In the genomic region with DNA sequence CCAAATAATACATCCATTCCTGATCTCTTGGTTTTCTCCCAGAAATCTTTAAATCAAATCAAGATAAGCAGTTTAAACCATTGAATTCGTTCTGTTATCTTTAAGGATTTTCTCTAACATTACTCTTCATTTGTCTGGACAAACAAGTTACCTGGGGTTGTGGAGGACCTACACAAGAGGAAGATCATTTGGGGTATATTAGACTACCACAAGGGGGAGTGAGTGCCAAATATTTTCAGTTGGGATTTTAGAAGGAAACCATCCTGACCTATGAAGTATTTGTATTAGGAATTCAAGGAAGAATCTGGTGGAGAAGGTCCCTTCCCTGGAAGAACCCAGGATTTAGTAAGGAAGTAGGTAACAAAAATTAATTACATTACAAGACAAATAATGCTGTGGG, we compare ENCODE assay signal across 1 cellular context.
A peak's percentile ranks its signal among the peaks of the same experiment; 100 is the strongest.
TF ChIP-seq lines count a peak whose summit lies in the region.

No MANE protein-coding gene starts in this region.

TF ChIP-seq in K562, 482 proteins besides CTCF, POLR2A, EP300 and RAD21:
- TF ChIP-seq PHF8 (IDR thresholded peaks at IDR 0.05; ENCODE audit: borderline replicate concordance, low read length) (no peak), ZNF3 (CRISPR knock-in tag; IDR thresholded peaks at IDR 0.05) (no peak), TOE1 (IDR thresholded peaks at IDR 0.05; ENCODE audit: borderline replicate concordance) (no peak), TOE1 (CRISPR knock-in tag; IDR thresholded peaks at IDR 0.05; ENCODE audit: borderline replicate concordance, low read depth) (no peak), PHF20 (IDR thresholded peaks at IDR 0.05; ENCODE audit: partially characterized antibody) (no peak), FOXJ2 (tag; IDR thresholded peaks at IDR 0.05) (no peak), ZNF134 (CRISPR knock-in tag; conservative IDR thresholded peaks at IDR 0.05) (no peak), NELFE (IDR thresholded peaks at IDR 0.05; ENCODE audit: insufficient read depth, insufficient read length) (no peak), ZNF263 (CRISPR knock-in tag; IDR thresholded peaks at IDR 0.05; ENCODE audit: borderline replicate concordance) (peak; percentile 42; the same call in 1 of the 2 replicates), XRCC4 (IDR thresholded peaks at IDR 0.05; ENCODE audit: extremely low read depth, insufficient read depth, insufficient read length) (no peak), MAFG (tag; conservative IDR thresholded peaks at IDR 0.05) (no peak), TEAD4 (IDR thresholded peaks at IDR 0.05; ENCODE audit: low read length) (peak; percentile 32; the same call in 1 of the 2 replicates), TEAD4 (CRISPR knock-in tag; IDR thresholded peaks at IDR 0.05; ENCODE audit: borderline replicate concordance) (no peak), CREB1 (IDR thresholded peaks at IDR 0.05) (no peak), CREB1 (CRISPR knock-in tag; IDR thresholded peaks at IDR 0.05) (no peak), SMC3 (conservative IDR thresholded peaks at IDR 0.05; ENCODE audit: insufficient read depth, low read depth, low read length) (peak; percentile 32; the same call in 1 of the 2 replicates), ESRRA (IDR thresholded peaks at IDR 0.05; ENCODE audit: borderline replicate concordance, low read depth) (no peak), FOS (IDR thresholded peaks at IDR 0.05; ENCODE audit: extremely low read depth, insufficient read length) (no peak), ILF3 (IDR thresholded peaks at IDR 0.05; ENCODE audit: borderline replicate concordance) (no peak), FOXA3 (CRISPR knock-in tag; conservative IDR thresholded peaks at IDR 0.05 in 1 of 2, IDR thresholded peaks at IDR 0.05 in 1 of 2) (no peak), PCBP1 (IDR thresholded peaks at IDR 0.05; ENCODE audit: low read depth, low read length, poor library complexity, severe bottlenecking) (no peak), TBP (optimal IDR thresholded peaks at IDR 0.05; ENCODE audit: low read depth, low read length) (no peak), ZNF282 (CRISPR knock-in tag; IDR thresholded peaks at IDR 0.05) (no peak), GABPA (tag; conservative IDR thresholded peaks at IDR 0.05; ENCODE audit: low read depth) (no peak), MCM3 (IDR thresholded peaks at IDR 0.05) (no peak), ZZZ3 (IDR thresholded peaks at IDR 0.05) (no peak), ARNT (IDR thresholded peaks at IDR 0.05) (no peak)
- TF ChIP-seq, protein P1, sequence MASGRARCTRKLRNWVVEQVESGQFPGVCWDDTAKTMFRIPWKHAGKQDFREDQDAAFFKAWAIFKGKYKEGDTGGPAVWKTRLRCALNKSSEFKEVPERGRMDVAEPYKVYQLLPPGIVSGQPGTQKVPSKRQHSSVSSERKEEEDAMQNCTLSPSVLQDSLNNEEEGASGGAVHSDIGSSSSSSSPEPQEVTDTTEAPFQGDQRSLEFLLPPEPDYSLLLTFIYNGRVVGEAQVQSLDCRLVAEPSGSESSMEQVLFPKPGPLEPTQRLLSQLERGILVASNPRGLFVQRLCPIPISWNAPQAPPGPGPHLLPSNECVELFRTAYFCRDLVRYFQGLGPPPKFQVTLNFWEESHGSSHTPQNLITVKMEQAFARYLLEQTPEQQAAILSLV (tag; IDR thresholded peaks at IDR 0.05): no peak
- TF ChIP-seq, protein P2, sequence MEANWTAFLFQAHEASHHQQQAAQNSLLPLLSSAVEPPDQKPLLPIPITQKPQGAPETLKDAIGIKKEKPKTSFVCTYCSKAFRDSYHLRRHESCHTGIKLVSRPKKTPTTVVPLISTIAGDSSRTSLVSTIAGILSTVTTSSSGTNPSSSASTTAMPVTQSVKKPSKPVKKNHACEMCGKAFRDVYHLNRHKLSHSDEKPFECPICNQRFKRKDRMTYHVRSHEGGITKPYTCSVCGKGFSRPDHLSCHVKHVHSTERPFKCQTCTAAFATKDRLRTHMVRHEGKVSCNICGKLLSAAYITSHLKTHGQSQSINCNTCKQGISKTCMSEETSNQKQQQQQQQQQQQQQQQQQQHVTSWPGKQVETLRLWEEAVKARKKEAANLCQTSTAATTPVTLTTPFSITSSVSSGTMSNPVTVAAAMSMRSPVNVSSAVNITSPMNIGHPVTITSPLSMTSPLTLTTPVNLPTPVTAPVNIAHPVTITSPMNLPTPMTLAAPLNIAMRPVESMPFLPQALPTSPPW (CRISPR knock-in tag; IDR thresholded peaks at IDR 0.05): no peak
- TF ChIP-seq, protein P3, sequence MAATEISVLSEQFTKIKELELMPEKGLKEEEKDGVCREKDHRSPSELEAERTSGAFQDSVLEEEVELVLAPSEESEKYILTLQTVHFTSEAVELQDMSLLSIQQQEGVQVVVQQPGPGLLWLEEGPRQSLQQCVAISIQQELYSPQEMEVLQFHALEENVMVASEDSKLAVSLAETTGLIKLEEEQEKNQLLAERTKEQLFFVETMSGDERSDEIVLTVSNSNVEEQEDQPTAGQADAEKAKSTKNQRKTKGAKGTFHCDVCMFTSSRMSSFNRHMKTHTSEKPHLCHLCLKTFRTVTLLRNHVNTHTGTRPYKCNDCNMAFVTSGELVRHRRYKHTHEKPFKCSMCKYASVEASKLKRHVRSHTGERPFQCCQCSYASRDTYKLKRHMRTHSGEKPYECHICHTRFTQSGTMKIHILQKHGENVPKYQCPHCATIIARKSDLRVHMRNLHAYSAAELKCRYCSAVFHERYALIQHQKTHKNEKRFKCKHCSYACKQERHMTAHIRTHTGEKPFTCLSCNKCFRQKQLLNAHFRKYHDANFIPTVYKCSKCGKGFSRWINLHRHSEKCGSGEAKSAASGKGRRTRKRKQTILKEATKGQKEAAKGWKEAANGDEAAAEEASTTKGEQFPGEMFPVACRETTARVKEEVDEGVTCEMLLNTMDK (IDR thresholded peaks at IDR 0.05; ENCODE audit: borderline replicate concordance, insufficient read depth, low read depth, low read length, poor library complexity, severe bottlenecking): peak; percentile 71
- TF ChIP-seq, protein P4, sequence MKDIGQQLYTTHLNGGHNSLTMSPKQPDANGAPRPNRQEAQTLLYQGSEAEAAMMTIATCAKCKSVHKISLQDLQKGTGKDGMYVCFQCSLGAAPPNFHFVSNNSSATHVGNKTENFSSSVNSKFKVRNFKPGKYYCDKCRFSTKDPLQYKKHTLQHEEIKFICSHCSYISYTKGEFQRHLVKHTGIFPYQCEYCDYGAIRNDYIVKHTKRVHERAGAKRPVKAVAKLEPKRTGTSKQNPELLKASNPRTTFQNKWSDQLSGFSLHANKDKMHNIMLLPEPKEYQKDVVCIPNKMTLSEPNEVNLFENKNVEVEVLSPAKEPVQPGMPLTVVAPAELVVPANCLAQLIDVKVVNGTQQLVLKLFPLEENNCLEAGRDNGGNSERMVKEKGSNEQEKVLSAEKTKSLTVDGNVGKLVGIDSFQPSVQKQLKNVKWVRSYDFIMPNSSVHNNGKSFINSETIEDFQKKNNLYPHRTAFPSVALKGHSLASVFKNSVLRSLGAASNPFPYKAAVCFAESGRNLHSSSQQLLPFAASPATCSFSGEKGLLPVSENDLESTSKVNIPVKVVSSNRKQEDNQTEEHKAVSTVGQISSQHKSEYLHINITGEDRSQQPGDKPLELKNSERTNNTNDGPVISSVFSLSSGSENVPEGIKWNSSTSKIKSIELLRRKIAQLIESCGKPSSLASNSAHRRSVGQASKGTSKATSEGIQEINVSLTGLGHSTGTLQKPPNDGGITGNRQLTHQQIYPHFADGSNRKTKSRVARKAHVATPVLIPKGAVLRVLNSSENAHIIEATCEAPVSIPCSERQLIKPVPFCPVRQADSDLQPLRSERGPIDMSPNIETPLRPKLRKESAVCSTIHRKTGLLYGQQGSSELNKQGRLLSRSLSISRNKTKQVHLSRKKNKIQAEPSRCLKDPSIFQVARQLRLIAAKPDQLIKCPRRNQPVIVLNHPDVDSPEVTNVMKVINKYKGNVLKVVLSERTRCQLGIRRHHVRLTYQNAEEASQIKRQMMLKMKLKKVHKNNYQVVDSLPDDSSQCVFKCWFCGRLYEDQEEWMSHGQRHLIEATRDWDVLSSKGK (CRISPR knock-in tag; IDR thresholded peaks at IDR 0.05): no peak
- TF ChIP-seq, protein P5, sequence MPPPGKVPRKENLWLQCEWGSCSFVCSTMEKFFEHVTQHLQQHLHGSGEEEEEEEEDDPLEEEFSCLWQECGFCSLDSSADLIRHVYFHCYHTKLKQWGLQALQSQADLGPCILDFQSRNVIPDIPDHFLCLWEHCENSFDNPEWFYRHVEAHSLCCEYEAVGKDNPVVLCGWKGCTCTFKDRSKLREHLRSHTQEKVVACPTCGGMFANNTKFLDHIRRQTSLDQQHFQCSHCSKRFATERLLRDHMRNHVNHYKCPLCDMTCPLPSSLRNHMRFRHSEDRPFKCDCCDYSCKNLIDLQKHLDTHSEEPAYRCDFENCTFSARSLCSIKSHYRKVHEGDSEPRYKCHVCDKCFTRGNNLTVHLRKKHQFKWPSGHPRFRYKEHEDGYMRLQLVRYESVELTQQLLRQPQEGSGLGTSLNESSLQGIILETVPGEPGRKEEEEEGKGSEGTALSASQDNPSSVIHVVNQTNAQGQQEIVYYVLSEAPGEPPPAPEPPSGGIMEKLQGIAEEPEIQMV (tag; conservative IDR thresholded peaks at IDR 0.05; ENCODE audit: low read depth): no peak
- TF ChIP-seq, protein P6, sequence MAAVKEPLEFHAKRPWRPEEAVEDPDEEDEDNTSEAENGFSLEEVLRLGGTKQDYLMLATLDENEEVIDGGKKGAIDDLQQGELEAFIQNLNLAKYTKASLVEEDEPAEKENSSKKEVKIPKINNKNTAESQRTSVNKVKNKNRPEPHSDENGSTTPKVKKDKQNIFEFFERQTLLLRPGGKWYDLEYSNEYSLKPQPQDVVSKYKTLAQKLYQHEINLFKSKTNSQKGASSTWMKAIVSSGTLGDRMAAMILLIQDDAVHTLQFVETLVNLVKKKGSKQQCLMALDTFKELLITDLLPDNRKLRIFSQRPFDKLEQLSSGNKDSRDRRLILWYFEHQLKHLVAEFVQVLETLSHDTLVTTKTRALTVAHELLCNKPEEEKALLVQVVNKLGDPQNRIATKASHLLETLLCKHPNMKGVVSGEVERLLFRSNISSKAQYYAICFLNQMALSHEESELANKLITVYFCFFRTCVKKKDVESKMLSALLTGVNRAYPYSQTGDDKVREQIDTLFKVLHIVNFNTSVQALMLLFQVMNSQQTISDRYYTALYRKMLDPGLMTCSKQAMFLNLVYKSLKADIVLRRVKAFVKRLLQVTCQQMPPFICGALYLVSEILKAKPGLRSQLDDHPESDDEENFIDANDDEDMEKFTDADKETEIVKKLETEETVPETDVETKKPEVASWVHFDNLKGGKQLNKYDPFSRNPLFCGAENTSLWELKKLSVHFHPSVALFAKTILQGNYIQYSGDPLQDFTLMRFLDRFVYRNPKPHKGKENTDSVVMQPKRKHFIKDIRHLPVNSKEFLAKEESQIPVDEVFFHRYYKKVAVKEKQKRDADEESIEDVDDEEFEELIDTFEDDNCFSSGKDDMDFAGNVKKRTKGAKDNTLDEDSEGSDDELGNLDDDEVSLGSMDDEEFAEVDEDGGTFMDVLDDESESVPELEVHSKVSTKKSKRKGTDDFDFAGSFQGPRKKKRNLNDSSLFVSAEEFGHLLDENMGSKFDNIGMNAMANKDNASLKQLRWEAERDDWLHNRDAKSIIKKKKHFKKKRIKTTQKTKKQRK (IDR thresholded peaks at IDR 0.05; ENCODE audit: borderline replicate concordance, low read depth, low read length): no peak
